ENCODE assay signal across 13 cellular contexts in genomic region chr3:63951492-63951891, GRCh38. TPM values are rescaled to one million over a fixed set of nuclear protein-coding genes. Genes with fewer than 3 reads are reported as not detected.
DNase-seq lines count a peak whose midpoint lies in the region; ATAC-seq and TF ChIP-seq lines count a peak whose summit lies in the region.
"Had no signal": no experiment of that assay in that cellular context is flagged by ENCODE, and none has a peak within 500 bp of the region (broad histone marks: within the 10 kb centered on the region; RNA-seq: fewer than 3 reads in every experiment).

No MANE protein-coding gene starts in this region.

- no peak overlapping the region for H2BK120ac ChIP-seq in IMR-90 (ENCODE audit: low read depth, low read length)

- WGBS in IMR-90 (ENCODE audit: extremely low coverage in 2 of 2, insufficient read length in 1 of 2), 2 experiments, result no CpG with 5 or more reads among the region's 1 CpG

- no peak overlapping the region for H3K27ac ChIP-seq in IMR-90 (ENCODE audit: insufficient read depth, low read length)
- H3K27ac ChIP-seq in iPS-20b (ENCODE audit: low read length), result no peak overlapping the region
- H3K27ac ChIP-seq in breast epithelium, result no peak overlapping the region
- H3K27ac ChIP-seq: psoas muscle had no signal

- in situ Hi-C loops in IMR-90 (cut with MboI; ENCODE audit: low sequenced_read_pairs), result no loop called here

- no peak overlapping the region for H3K56ac ChIP-seq in IMR-90 (ENCODE audit: extremely low read depth, insufficient read depth, low read length)

- no peaks in the 10 kb centered on the region for H3K9me3 ChIP-seq in IMR-90 (ENCODE audit: control insufficient read depth, insufficient read depth, low read length)
- no peaks in the 10 kb centered on the region for H3K9me3 ChIP-seq in iPS-20b (ENCODE audit: insufficient read depth, low read depth, low read length)
- H3K9me3 ChIP-seq in breast epithelium, result no peaks in the 10 kb centered on the region
- H3K9me3 ChIP-seq: psoas muscle had no signal

- H2BK20ac ChIP-seq in IMR-90 (ENCODE audit: low read depth, low read length), result no peak overlapping the region

- peaks cover 47 to 74% of the 10 kb centered on the region in 2 experiments for H3K79me1 ChIP-seq in IMR-90 (ENCODE audit: low read depth in 1 of 2, low read length in 2 of 2)

- no peak overlapping the region for H2AK9ac ChIP-seq in IMR-90 (replicated peaks; ENCODE audit: low read depth, low read length, poor library complexity)

- H3K4ac ChIP-seq in IMR-90 (ENCODE audit: low read depth, low read length), result no peak overlapping the region

- H3K9ac ChIP-seq in IMR-90 (ENCODE audit: low read depth, low read length), result no peak overlapping the region
- H3K9ac ChIP-seq in iPS-20b (ENCODE audit: low read depth, low read length), result 0 out of 2 replicates have a peak overlapping the region, but pooled peaks have one; percentile 0

- no peak for TF ChIP-seq RAD21 in IMR-90 (IDR thresholded peaks at IDR 0.05; ENCODE audit: low read length)

- peaks cover 30% of the 10 kb centered on the region for H3K9me1 ChIP-seq in IMR-90 (ENCODE audit: insufficient read depth, low read length)

- TF ChIP-seq POLR2A in IMR-90 (IDR thresholded peaks at IDR 0.05; ENCODE audit: low read depth, low read length), result no peak
- no peak for TF ChIP-seq POLR2A in breast epithelium (IDR thresholded peaks at IDR 0.05)

- no peak overlapping the region for H4K8ac ChIP-seq in IMR-90 (ENCODE audit: low read depth in 2 of 2, low read length in 2 of 2)

- dilution Hi-C loops in IMR-90 (cut with HindIII; ENCODE audit: low sequenced_read_pairs, unreplicated experiment), result no loop called here

- CTCF ChIA-PET in IMR-90 (lab: Yijun Ruan, JAX), result interaction anchor here (1.6 kb wide), 1 partner anchor 11 kb away, joined by 5 read pairs; no protein-coding TSS in a partner anchor

- H3K23ac ChIP-seq in IMR-90 (ENCODE audit: low read depth, low read length), result no peak overlapping the region

- H3K4me1 ChIP-seq in IMR-90 (ENCODE audit: control insufficient read depth, insufficient read depth, low read length) (peaks cover 4% of the 10 kb centered on the region; the same call in 1 of the 2 replicates), iPS-20b (ENCODE audit: insufficient read depth, low read length) (peaks cover 36% of the 10 kb centered on the region), breast epithelium (no peaks in the 10 kb centered on the region)

- H3K36me3 ChIP-seq in IMR-90 (ENCODE audit: control insufficient read depth, insufficient read depth, low read length) (peaks cover 11% of the 10 kb centered on the region), iPS-20b (ENCODE audit: insufficient read depth, low read depth, low read length) (no peaks in the 10 kb centered on the region), breast epithelium (no peaks in the 10 kb centered on the region)

- H2AK5ac ChIP-seq in IMR-90 (ENCODE audit: low read depth, low read length), result no peak overlapping the region

- no peak overlapping the region for H3K18ac ChIP-seq in IMR-90 (ENCODE audit: low read depth, low read length)

- H3K4me2 ChIP-seq in IMR-90 (ENCODE audit: low read depth, low read length), result peak overlapping the region; percentile 65; the same call in 1 of the 2 replicates

- no peak overlapping the region for H3K4me3 ChIP-seq in IMR-90 (ENCODE audit: insufficient read depth, low read depth, low read length)
- H3K4me3 ChIP-seq in iPS-20b (ENCODE audit: low read length), result no peak overlapping the region
- no peak overlapping the region for H3K4me3 ChIP-seq in breast epithelium
- H3K4me3 ChIP-seq: K562, psoas muscle had no signal

- no TSS peak for BruUV-seq in IMR-90 (replicated peaks; lab: Mats Ljungman, UMichigan)

- H3K27me3 ChIP-seq in IMR-90 (ENCODE audit: control insufficient read depth, insufficient read depth, low read length) (no peaks in the 10 kb centered on the region), iPS-20b (ENCODE audit: insufficient read depth, low read length) (no peaks in the 10 kb centered on the region), breast epithelium (no peaks in the 10 kb centered on the region)

- H2BK15ac ChIP-seq in IMR-90 (ENCODE audit: low read depth, low read length), result no peak overlapping the region

- H4K5ac ChIP-seq in IMR-90 (ENCODE audit: low read depth, low read length), result no peak overlapping the region

- intact Hi-C loops in IMR-90 (cut with micrococcal nuclease) (no loop called here), breast epithelium (cut with DNase I; ENCODE audit: low total_unique reads) (no loop called here)

- POLR2A ChIA-PET in IMR-90 (lab: Charles Lee; ENCODE audit: unreplicated experiment), result no interaction called here

- H2AFZ ChIP-seq in IMR-90 (replicated peaks; ENCODE audit: low read length, poor library complexity), result no peak overlapping the region

- H2BK5ac ChIP-seq in IMR-90 (ENCODE audit: low read depth, low read length, poor library complexity, severe bottlenecking), result no peak overlapping the region

- ATAC-seq in GM18520 (IDR thresholded peaks at IDR 0.05; ENCODE audit: unreplicated experiment) (peak; percentile 56), GM21576 (IDR thresholded peaks at IDR 0.05; ENCODE audit: unreplicated experiment) (peak; percentile 68), IMR-90 (ENCODE audit: low read depth) (0 out of 2 replicates have a peak, but pooled peaks have one; percentile 7)
- ATAC-seq: K562, left lobe of liver, psoas muscle had no signal

- H3K14ac ChIP-seq in IMR-90 (replicated peaks; ENCODE audit: low read depth, low read length), result no peak overlapping the region

- H4K20me1 ChIP-seq in IMR-90 (ENCODE audit: insufficient read depth, low read length), result peaks cover 28% of the 10 kb centered on the region

- no peak overlapping the region for H4K91ac ChIP-seq in IMR-90 (ENCODE audit: insufficient read depth, low read depth, low read length)

- TF ChIP-seq CTCF in IMR-90 (conservative IDR thresholded peaks at IDR 0.05; ENCODE audit: low read depth, low read length) (no peak), breast epithelium (IDR thresholded peaks at IDR 0.05) (no peak)

- no peak for DNase-seq in IMR-90
- DNase-seq in NCI-H526 treated with DMSO at 0.1 percent for 48 hours (lab: John Stamatoyannopoulos, UW), result no peak
- DNase-seq in NCI-H510A treated with DMSO at 0.1 percent for 48 hours (lab: John Stamatoyannopoulos, UW), result no peak
- DNase-seq in AG08395 (ENCODE audit: low spot score), result no peak
- no peak for DNase-seq in breast epithelium (ENCODE audit: low spot score in 2 of 2)
- DNase-seq: caudate nucleus, NCI-H446 treated with DMSO at 0.1 percent for 48 hours, psoas muscle had no signal

TF ChIP-seq in IMR-90, 13 proteins besides CTCF, POLR2A, EP300 and RAD21:
- no peak for TF ChIP-seq MAZ (IDR thresholded peaks at IDR 0.05; ENCODE audit: borderline replicate concordance, low read depth, low read length)
- no peak for TF ChIP-seq BHLHE40 (IDR thresholded peaks at IDR 0.05; ENCODE audit: low read depth, low read length)
- no peak for TF ChIP-seq SMC3 (IDR thresholded peaks at IDR 0.05; ENCODE audit: low read depth, low read length)
- no peak for TF ChIP-seq CHD1 (IDR thresholded peaks at IDR 0.05; ENCODE audit: low read depth, low read length)
- no peak for TF ChIP-seq USF2 (IDR thresholded peaks at IDR 0.05; ENCODE audit: low read depth, low read length)
- no peak for TF ChIP-seq NFE2L2 (IDR thresholded peaks at IDR 0.05; ENCODE audit: low read depth, low read length)

RNA-seq across cellular contexts. Expression of gene SCAANT1, which starts 39.3 kb away (rescaled TPM):
- total RNA-seq in IMR-90 (2012; rRNA removed) (not detected in 2 replicates), breast epithelium (not detected)
- not detected in 2 replicates for polyA plus RNA-seq in IMR-90 (2012; rRNA removed)
- not detected in 2 replicates for polyA plus RNA-seq in IMR-90 (2012; cell fraction: cytosol; rRNA removed)
- polyA plus RNA-seq in IMR-90 (2012; cell fraction: nucleus; rRNA removed; ENCODE audit: low replicate concordance), result not detected in 2 replicates
- total RNA-seq: K562, left lobe of liver, psoas muscle had no signal
- polyA plus RNA-seq: K562, psoas muscle had no signal

Comparison
In these comparisons a context has a peak if more than half of its experiments do, and no peak if none do; other contexts are left out.
1. ATAC-seq: peak in every context shown above with its lines; median percentile 68 in GM21576; 56 in GM18520; 7 in IMR-90.